22 cellular contexts compared by ENCODE assay signal in genomic region chr3:143430582-143430981, GRCh38.
"Had no signal": no experiment of that assay in that cellular context is flagged by ENCODE, and none has a peak within 500 bp of the region (broad histone marks: within the 10 kb centered on the region; RNA-seq: fewer than 3 reads in every experiment).

No MANE protein-coding gene starts in this region.

- ATAC-seq: activated T-helper 17 cell treated with anti-CD3 and anti-CD28 coated beads, Interleukin-2, amount 50 U/mL, for 72 hours; PC-3; T-helper 17 cell had no signal

- DNase-seq: activated B cell treated with CpG ODN at 0.5 μM for 24 hours; activated CD4-positive, alpha-beta memory T cell treated with anti-CD3 and anti-CD28 coated beads, Interleukin-2, amount 10 ng/mL, durations not matched to agents 7 days and 5 days; activated CD4-positive, alpha-beta T cell treated with anti-CD3 and anti-CD28 coated beads for 1 hour; activated CD4-positive, alpha-beta T cell treated with anti-CD3 and anti-CD28 coated beads, Interleukin-2, amount 50 U/mL, for 1 hour; activated gamma-delta T cell; activated naive CD4-positive, alpha-beta T cell treated with anti-CD3 and anti-CD28 coated beads for 36 hours; activated T-cell treated with anti-CD3 and anti-CD28 coated beads for 4 hours; activated T-cell treated with anti-CD3 and anti-CD28 coated beads, Interleukin-2, amount 50 U/mL, for 48 hours; amygdala; NCI-H1092; NCI-H1417 treated with DMSO at 0.1 percent for 48 hours; NCI-H1694; NCI-H2029; NCI-H2107; NCI-H526 treated with DMSO at 0.1 percent for 48 hours; NK-92 treated with Interleukin-12 subunit alpha and Interleukin-12 subunit beta, amount 100 ng/mL, for 24 hours; PC-3; SHP77 treated with DMSO at 0.1 percent for 48 hours; T-helper 17 cell; T-helper 9 cell had no signal

- FAIRE-seq: astrocyte had no signal
